In genomic region chr11:70745936-70746335, GRCh38 we compare ENCODE assay signal across 29 cellular contexts.
"Had no signal": no experiment of that assay in that cellular context is flagged by ENCODE, and none has a peak within 500 bp of the region (broad histone marks: within the 10 kb centered on the region; RNA-seq: fewer than 3 reads in every experiment).

No MANE protein-coding gene starts in this region.

- H3K27ac ChIP-seq: ovary, parathyroid adenoma, psoas muscle, right lobe of liver, sigmoid colon, suprapubic skin, testis, tibial artery, transverse colon, upper lobe of left lung, vagina had no signal

- H3K4me3 Mint-ChIP-seq: naive thymus-derived CD4-positive, alpha-beta T cell; natural killer cell; nephron; stimulated activated memory B cell treated with anti-CD40 and anti-IgM and Interleukin-4, amounts not matched to agents 10 μg/mL and 1 μg/mL and 100 μg/mL, for 72 hours; stimulated activated naive CD8-positive, alpha-beta T cell treated with anti-CD3 and anti-CD28 coated beads, Interleukin-15, amount 100 ng/mL, for 72 hours had no signal

- H3K36me3 Mint-ChIP-seq: stimulated activated memory B cell treated with anti-CD40 and anti-IgM and Interleukin-4, amounts not matched to agents 10 μg/mL and 1 μg/mL and 100 μg/mL, for 72 hours had no signal

- H3K4me1 ChIP-seq: parathyroid adenoma, psoas muscle, right lobe of liver, sigmoid colon, suprapubic skin, testis, tibial artery, transverse colon, upper lobe of left lung, vagina had no signal

- H3K4me1 Mint-ChIP-seq: naive thymus-derived CD4-positive, alpha-beta T cell; natural killer cell; nephron; stimulated activated memory B cell treated with anti-CD40 and anti-IgM and Interleukin-4, amounts not matched to agents 10 μg/mL and 1 μg/mL and 100 μg/mL, for 72 hours; stimulated activated naive CD8-positive, alpha-beta T cell treated with anti-CD3 and anti-CD28 coated beads, Interleukin-15, amount 100 ng/mL, for 72 hours had no signal

- H3K27me3 ChIP-seq: ovary, right lobe of liver, testis, transverse colon, upper lobe of left lung, vagina had no signal

- H3K4me3 ChIP-seq: ovary, psoas muscle, right lobe of liver, sigmoid colon, suprapubic skin, testis, tibial artery, transverse colon, upper lobe of left lung, vagina had no signal

- H3K9ac ChIP-seq: parathyroid adenoma had no signal

- DNase-seq: naive thymus-derived CD4-positive, alpha-beta T cell; natural killer cell; occipital lobe; ovary; posterior cingulate gyrus; psoas muscle; right lobe of liver; sigmoid colon; small intestine; stimulated activated CD4-positive, alpha-beta T cell treated with anti-CD3 and anti-CD28 coated beads, Interleukin-12 subunit alpha, Interleukin-12 subunit beta, amount 100 ng/mL, for 4 hours; stimulated activated CD4-positive, alpha-beta T cell treated with anti-CD3 and anti-CD28 coated beads, Interleukin-1b, Interleukin-23, amount 100 ng/mL, for 48 hours; stimulated activated CD4-positive, alpha-beta T cell treated with anti-CD3 and anti-CD28 coated beads, Interleukin-4, amount 100 ng/mL, for 1 hour; stimulated activated CD4-positive, alpha-beta T cell treated with anti-CD3 and anti-CD28 coated beads, Interleukin-4, amount 100 ng/mL, for 4 hours; stimulated activated CD8-positive, alpha-beta memory T cell treated with anti-CD3 and anti-CD28 coated beads, Interleukin-4, amount 100 ng/mL, for 48 hours; stimulated activated naive CD4-positive, alpha-beta T cell; stimulated activated naive CD8-positive, alpha-beta T cell treated with anti-CD3 and anti-CD28 coated beads, Interleukin-15, amount 100 ng/mL, for 72 hours; stimulated activated naive CD8-positive, alpha-beta T cell treated with anti-CD3 and anti-CD28 coated beads, Interleukin-15, Interleukin-2, amounts not matched to agents 100 U/mL and 50 U/mL, for 24 hours; substantia nigra; testis; tibial artery; transverse colon; upper lobe of left lung had no signal

- H3K36me3 ChIP-seq: ovary, right lobe of liver, sigmoid colon, suprapubic skin, tibial artery, transverse colon, upper lobe of left lung, vagina had no signal

- FAIRE-seq: small intestine, urothelium cell line had no signal

- H3K27ac Mint-ChIP-seq: naive thymus-derived CD4-positive, alpha-beta T cell; natural killer cell; nephron; progenitor cell of endocrine pancreas; stimulated activated memory B cell treated with anti-CD40 and anti-IgM and Interleukin-4, amounts not matched to agents 10 μg/mL and 1 μg/mL and 100 μg/mL, for 72 hours; stimulated activated naive CD8-positive, alpha-beta T cell treated with anti-CD3 and anti-CD28 coated beads, Interleukin-15, amount 100 ng/mL, for 72 hours had no signal

- ATAC-seq: naive thymus-derived CD4-positive, alpha-beta T cell; natural killer cell; psoas muscle; right lobe of liver; stimulated activated naive CD8-positive, alpha-beta T cell treated with anti-CD3 and anti-CD28 coated beads, Interleukin-15, Interleukin-2, amounts not matched to agents 100 U/mL and 50 U/mL, for 24 hours had no signal

- H3K9me3 ChIP-seq: ovary, testis had no signal

- H2AFZ ChIP-seq: parathyroid adenoma had no signal

- H3K79me2 ChIP-seq: parathyroid adenoma had no signal
